Comparison of ENCODE assay signal across 1 cellular context in genomic region chr10:64089648-64090047, GRCh38.
TF ChIP-seq lines count a peak whose summit lies in the region.

No MANE protein-coding gene starts in this region.

TF ChIP-seq in GM23338, 12 proteins besides CTCF, POLR2A, EP300 and RAD21 (continued from another document):
- TF ChIP-seq ZNF462 (CRISPR knock-in tag; IDR thresholded peaks at IDR 0.05): no peak
- TF ChIP-seq NANOG (IDR thresholded peaks at IDR 0.05; ENCODE audit: borderline replicate concordance): no peak
- no peak for TF ChIP-seq STAT1 (IDR thresholded peaks at IDR 0.05; ENCODE audit: unreplicated experiment)
- TF ChIP-seq EZH2 (IDR thresholded peaks at IDR 0.05; ENCODE audit: low read depth, unreplicated experiment): no peak
- TF ChIP-seq REST (IDR thresholded peaks at IDR 0.05; ENCODE audit: unreplicated experiment): no peak
- no peak for TF ChIP-seq POLR2AphosphoS5 (IDR thresholded peaks at IDR 0.05; ENCODE audit: low read depth)
- no peak for TF ChIP-seq ETS1 (IDR thresholded peaks at IDR 0.05)
